Comparison of ENCODE assay signal across 18 cellular contexts in the genomic region with DNA sequence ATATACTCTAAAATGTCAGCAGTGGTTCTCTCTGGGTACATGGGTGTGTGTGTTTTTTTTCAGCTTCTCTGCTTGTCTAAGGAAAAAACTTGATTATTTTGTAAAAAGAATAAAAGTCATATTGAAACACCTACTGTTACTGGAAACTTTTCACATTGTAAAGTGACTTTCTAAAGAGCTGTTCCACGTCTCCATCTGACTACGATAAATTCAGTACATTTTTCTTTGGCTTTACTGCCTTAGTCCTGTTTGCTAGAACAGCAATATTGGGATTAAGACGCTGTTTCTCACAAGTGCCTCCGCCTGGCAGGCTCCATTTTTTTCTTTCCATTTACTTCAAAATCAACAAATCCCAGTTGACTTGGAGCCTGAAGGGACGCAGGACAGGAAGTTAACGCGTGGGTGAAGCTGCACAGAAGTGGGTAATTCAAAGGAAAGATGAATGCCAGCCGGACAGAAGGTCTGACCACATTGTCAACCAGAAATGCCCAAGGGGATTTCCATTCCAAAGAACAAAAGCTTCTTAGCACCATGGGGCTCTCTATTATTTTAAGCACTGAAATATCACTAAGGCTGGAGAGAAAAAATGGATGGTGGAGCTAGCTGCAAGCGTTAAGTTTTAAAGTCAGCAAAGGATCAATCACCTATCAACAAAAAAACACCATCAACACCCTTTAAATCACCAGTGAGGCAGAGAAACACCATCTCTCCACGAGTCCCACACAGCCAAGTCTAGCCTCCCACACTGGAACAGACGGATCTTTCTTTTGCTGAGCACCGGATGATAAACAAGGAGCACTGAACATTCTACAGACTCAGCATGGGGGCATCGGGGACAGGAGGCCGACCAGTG. TPM values are rescaled to one million over a fixed set of nuclear protein-coding genes. Genes with fewer than 3 reads are reported as not detected.
DNase-seq lines count a peak whose midpoint lies in the region; ATAC-seq and TF ChIP-seq lines count a peak whose summit lies in the region.
"Had no signal": no experiment of that assay in that cellular context is flagged by ENCODE, and none has a peak within 500 bp of the region (broad histone marks: within the 10 kb centered on the region; RNA-seq: fewer than 3 reads in every experiment).

No MANE protein-coding gene starts in this region.

- CTCF ChIA-PET in RWPE1 (lab: Yijun Ruan, JAX), result no interaction called here

- H3K4me3 ChIP-seq in tibial nerve, result no peak overlapping the region
- H3K4me3 ChIP-seq: body of pancreas, K562 had no signal

- H3K9me3 ChIP-seq in tibial nerve, result no peaks in the 10 kb centered on the region
- H3K9me3 ChIP-seq: body of pancreas, SK-N-SH had no signal

- H3K27ac ChIP-seq in RWPE1 (0 out of 2 replicates have a peak overlapping the region, but pooled peaks have one; percentile 15), tibial nerve (peak overlapping the region; percentile 3 to 83 (median 62))
- H3K27ac ChIP-seq: body of pancreas had no signal

- no peak for DNase-seq in activated naive CD4-positive, alpha-beta T cell treated with Interleukin-2 at 50 U/mL for 16 hours
- DNase-seq in RWPE1 (ENCODE audit: low spot score) (no peak), glutamatergic neuron (no peak), tibial nerve (ENCODE audit: low spot score in 2 of 2) (no peak)
- DNase-seq: activated T-cell treated with anti-CD3 and anti-CD28 coated beads, Interleukin-2, amount 50 U/mL, for 1 hour; body of pancreas; DMS53; effector CD8-positive, alpha-beta T cell; H9; NCI-H2227 treated with DMSO at 0.1 percent for 48 hours; SK-N-SH; stimulated activated naive CD4-positive, alpha-beta T cell treated with Interleukin-2 at 50 U/mL for 16 hours had no signal

- peaks cover 0 to 86% (median 46%) of the 10 kb centered on the region in 3 donors for H3K36me3 ChIP-seq in tibial nerve

- no peak for ATAC-seq in HG02970 (IDR thresholded peaks at IDR 0.05; ENCODE audit: low FRiP score, unreplicated experiment)
- ATAC-seq in HG02642 (IDR thresholded peaks at IDR 0.05; ENCODE audit: poor library complexity, unreplicated experiment), result no peak
- no peak for ATAC-seq in GM18498 (IDR thresholded peaks at IDR 0.05; ENCODE audit: unreplicated experiment)
- ATAC-seq: body of pancreas, K562, sciatic nerve had no signal

- H3K36me3 Mint-ChIP-seq in activated naive CD4-positive, alpha-beta T cell treated with anti-CD3 and anti-CD28 coated beads, Interleukin-2, amount 50 U/mL, for 24 hours, result peaks cover 25% of the 10 kb centered on the region
- H3K36me3 Mint-ChIP-seq in glutamatergic neuron (ENCODE audit: unreplicated experiment), result peaks cover 4% of the 10 kb centered on the region

- no peaks in the 10 kb centered on the region for H3K27me3 Mint-ChIP-seq in activated naive CD4-positive, alpha-beta T cell treated with anti-CD3 and anti-CD28 coated beads, Interleukin-2, amount 50 U/mL, for 24 hours
- H3K27me3 Mint-ChIP-seq in glutamatergic neuron (ENCODE audit: unreplicated experiment), result peaks cover 9% of the 10 kb centered on the region

- H3K4me1 Mint-ChIP-seq in activated naive CD4-positive, alpha-beta T cell treated with anti-CD3 and anti-CD28 coated beads, Interleukin-2, amount 50 U/mL, for 24 hours, result peaks cover 10% of the 10 kb centered on the region
- peaks cover 30% of the 10 kb centered on the region for H3K4me1 Mint-ChIP-seq in glutamatergic neuron (ENCODE audit: low read depth, unreplicated experiment)

- no peak overlapping the region for H3K4me3 Mint-ChIP-seq in activated naive CD4-positive, alpha-beta T cell treated with anti-CD3 and anti-CD28 coated beads, Interleukin-2, amount 50 U/mL, for 24 hours
- H3K4me3 Mint-ChIP-seq in glutamatergic neuron (ENCODE audit: unreplicated experiment), result peak overlapping the region; percentile 68
- H3K4me3 Mint-ChIP-seq: H9 had no signal

- POLR2A ChIA-PET in RWPE1 (lab: Yijun Ruan, JAX; ENCODE audit: low non-redundant PET), result no interaction called here

- no peaks in the 10 kb centered on the region for H3K9me3 Mint-ChIP-seq in activated naive CD4-positive, alpha-beta T cell treated with anti-CD3 and anti-CD28 coated beads, Interleukin-2, amount 50 U/mL, for 24 hours
- peaks cover 9% of the 10 kb centered on the region for H3K9me3 Mint-ChIP-seq in glutamatergic neuron (ENCODE audit: unreplicated experiment)
- H3K9me3 Mint-ChIP-seq: H9 had no signal

- peak in 1 of 2 donors; percentile 32 for TF ChIP-seq EP300 in tibial nerve (IDR thresholded peaks at IDR 0.05)

- TF ChIP-seq CTCF in RWPE1 (conservative IDR thresholded peaks at IDR 0.05; ENCODE audit: low read depth), result no peak
- no peak for TF ChIP-seq CTCF in glutamatergic neuron (IDR thresholded peaks at IDR 0.05; ENCODE audit: partially characterized antibody, unreplicated experiment)
- no peak for TF ChIP-seq CTCF in tibial nerve (IDR thresholded peaks at IDR 0.05)

- no peaks in the 10 kb centered on the region for H3K27me3 ChIP-seq in tibial nerve
- H3K27me3 ChIP-seq: body of pancreas had no signal

- peak overlapping the region; percentile 12 for H3K27ac Mint-ChIP-seq in activated naive CD4-positive, alpha-beta T cell treated with anti-CD3 and anti-CD28 coated beads, Interleukin-2, amount 50 U/mL, for 24 hours
- peak overlapping the region; percentile 94 for H3K27ac Mint-ChIP-seq in glutamatergic neuron (ENCODE audit: unreplicated experiment)

- WGBS in tibial nerve, 2 donors, result 51 to 56% methylated on average over 14 of the region's 14 CpGs

- peaks cover 0 to 17% (median 0%) of the 10 kb centered on the region in 4 donors for H3K4me1 ChIP-seq in tibial nerve
- H3K4me1 ChIP-seq: body of pancreas had no signal

- TF ChIP-seq POLR2A in tibial nerve (IDR thresholded peaks at IDR 0.05), result no peak

RNA-seq across cellular contexts. Expression of gene GLOD4, which starts 8.4 kb away (rescaled TPM):
- total RNA-seq in glutamatergic neuron (ENCODE audit: unreplicated experiment) (80.1 TPM), tibial nerve (10 to 100 TPM; 28.6 to 53.7 (median 37.0) TPM)

RNA-seq across cellular contexts. Expression of gene MRM3, which starts 8.5 kb away (rescaled TPM):
- total RNA-seq in glutamatergic neuron (ENCODE audit: unreplicated experiment) (11.8 TPM), tibial nerve (10 to 100 TPM; 18.6 to 29.1 (median 24.8) TPM)

RNA-seq across cellular contexts. Expression of gene GEMIN4, which starts 21.6 kb away (rescaled TPM):
- total RNA-seq in glutamatergic neuron (ENCODE audit: unreplicated experiment), result 19.9 TPM
- total RNA-seq in tibial nerve, result 10 to 100 TPM in 3 of 4 donors, 1 to 10 TPM in 1; 9.9 to 29.0 (median 15.9) TPM

RNA-seq across cellular contexts. Expression of gene TLCD3A, which starts 41.3 kb away (rescaled TPM):
- total RNA-seq in glutamatergic neuron (ENCODE audit: unreplicated experiment) (9.4 TPM), tibial nerve (1 to 10 TPM; 3.9 to 6.3 (median 5.8) TPM)

RNA-seq across cellular contexts. Expression of gene VPS53, which starts 59.1 kb away (rescaled TPM):
- total RNA-seq in glutamatergic neuron (ENCODE audit: unreplicated experiment) (96.4 TPM), tibial nerve (10 to 100 TPM; 24.1 to 47.0 (median 32.8) TPM)
